23 cellular contexts compared by ENCODE assay signal in the genomic region with DNA sequence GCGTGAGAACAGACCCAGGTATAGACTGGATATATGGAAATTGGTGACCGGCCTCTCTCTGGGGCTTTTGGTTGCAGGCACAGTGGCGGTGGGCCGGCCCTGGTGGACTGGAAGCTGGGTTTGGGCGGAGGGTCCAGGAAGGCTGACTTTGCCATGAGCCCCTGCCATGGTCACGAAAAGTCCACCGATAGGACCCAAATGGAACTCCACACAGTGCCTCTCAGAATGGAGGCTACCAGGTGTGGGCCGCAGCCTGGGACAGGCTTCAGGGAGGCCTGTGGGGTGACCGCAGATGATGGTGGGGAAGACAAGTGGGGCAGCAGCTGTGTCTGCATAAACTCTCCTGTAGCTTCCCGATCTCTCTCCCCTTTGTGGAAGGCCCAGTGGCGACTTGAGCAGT.
"Had no signal": no experiment of that assay in that cellular context is flagged by ENCODE, and none has a peak within 500 bp of the region (broad histone marks: within the 10 kb centered on the region; RNA-seq: fewer than 3 reads in every experiment).

No MANE protein-coding gene starts in this region.

- H3K36me3 Mint-ChIP-seq: activated naive CD4-positive, alpha-beta T cell treated with anti-CD3 and anti-CD28 coated beads, Interleukin-2, amount 50 U/mL, for 72 hours had no signal

- H3K27ac ChIP-seq: brain microvascular endothelial cell, cardiac muscle cell had no signal

- H3K4me3 Mint-ChIP-seq: activated naive CD8-positive, alpha-beta T cell treated with anti-CD3 and anti-CD28 coated beads, Interleukin-2, amount 50 U/mL, for 24 hours; T-helper 17 cell; WTC11 had no signal

- H3K9me3 Mint-ChIP-seq: activated naive CD4-positive, alpha-beta T cell treated with anti-CD3 and anti-CD28 coated beads, Interleukin-2, amount 50 U/mL, for 72 hours had no signal

- H3K27ac Mint-ChIP-seq: activated naive CD8-positive, alpha-beta T cell treated with anti-CD3 and anti-CD28 coated beads, Interleukin-2, amount 50 U/mL, for 24 hours; T-helper 17 cell; WTC11 had no signal

- H3K36me3 ChIP-seq: brain microvascular endothelial cell, cardiac muscle cell had no signal

- H3K4me3 ChIP-seq: cardiac muscle cell, K562 had no signal

- DNase-seq: activated CD4-positive, alpha-beta T cell treated with anti-CD3 and anti-CD28 coated beads for 48 hours; activated CD4-positive, CD25-positive, alpha-beta regulatory T cell treated with anti-CD3 and anti-CD28 coated beads, Interleukin-2, amount 50 U/mL, for 72 hours; activated naive CD4-positive, alpha-beta T cell treated with Interleukin-2 at 50 U/mL for 16 hours; activated naive CD8-positive, alpha-beta T cell treated with anti-CD3 and anti-CD28 coated beads, Interleukin-2, amount 50 U/mL, for 24 hours; activated T-cell treated with anti-CD3 and anti-CD28 coated beads, Interleukin-2, amount 50 U/mL, for 1 hour; amniotic stem cell; brain microvascular endothelial cell; Karpas-422; MM.1S; NCI-H1105; NCI-H1436; NCI-H187; NCI-H2081; NCI-H510A treated with DMSO at 0.1 percent for 48 hours; NCI-H69; NK-92 treated with Interleukin-12 subunit alpha and Interleukin-12 subunit beta, amount 100 ng/mL, for 24 hours; SIG-M5; T-helper 17 cell; T-helper 9 cell had no signal

- ATAC-seq: activated naive CD4-positive, alpha-beta T cell treated with anti-CD3 and anti-CD28 coated beads, Interleukin-2, amount 50 U/mL, for 72 hours; activated naive CD8-positive, alpha-beta T cell treated with anti-CD3 and anti-CD28 coated beads, Interleukin-2, amount 50 U/mL, for 24 hours; K562; T-helper 17 cell; WTC11 had no signal

- H3K27me3 ChIP-seq: cardiac muscle cell had no signal
